8 cellular contexts compared by ENCODE assay signal in genomic region chr20:56393133-56393472, GRCh38. TPM values are rescaled to one million over a fixed set of nuclear protein-coding genes. Genes with fewer than 3 reads are reported as not detected.
DNase-seq lines count a peak whose midpoint lies in the region; ATAC-seq, FAIRE-seq and TF ChIP-seq lines count a peak whose summit lies in the region.

No MANE protein-coding gene starts in this region.

- no peak for DNase-seq in AG09309 (ENCODE audit: low read depth)
- DNase-seq in HL-60 (ENCODE audit: low read depth in 1 of 2, low spot score in 1 of 2): no peak
- DNase-seq in K562 (ENCODE audit: extremely low read depth in 1 of 4, low spot score in 3 of 4): no peak
- DNase-seq in mesenchymal stem cell: peak; percentile 16
- no peak for DNase-seq in activated T-cell treated with anti-CD3 and anti-CD28 coated beads, Interleukin-2, amount 50 U/mL, for 48 hours

- FAIRE-seq in K562 (lab: Jason Lieb, UNC): no peak

- ATAC-seq in K562 (peak; percentile 12; the same call in 1 of the 3 replicates), GM19397 (IDR thresholded peaks at IDR 0.05; ENCODE audit: unreplicated experiment) (no peak), GM18498 (IDR thresholded peaks at IDR 0.05; ENCODE audit: unreplicated experiment) (no peak), HG02840 (IDR thresholded peaks at IDR 0.05; ENCODE audit: low FRiP score, unreplicated experiment) (no peak)

- H3K9ac ChIP-seq in K562 (ENCODE audit: insufficient read depth in 1 of 2, low read depth in 2 of 2, low read length in 2 of 2): peak overlapping the region in 1 of 2 experiments; percentile 99; a peak in 3 of 4 replicates
- peak overlapping the region; percentile 97 for H3K9ac ChIP-seq in mesenchymal stem cell (ENCODE audit: low read length)

- CTCF ChIA-PET in K562 (lab: Yijun Ruan, JAX; ENCODE audit: low intra/inter-chr PET ratio): no interaction called here

- H3K4ac ChIP-seq in mesenchymal stem cell (ENCODE audit: low read depth in 1 of 2, low read length in 2 of 2): no peak overlapping the region

- no peak overlapping the region for H2BK12ac ChIP-seq in mesenchymal stem cell (ENCODE audit: low read length in 2 of 2)

- H4K20me1 ChIP-seq in K562 (replicated peaks; ENCODE audit: control insufficient read depth, insufficient read depth, low read length): no peaks in the 10 kb centered on the region

- H3K79me2 ChIP-seq in K562 (ENCODE audit: control insufficient read depth, insufficient read depth, low read length): peaks cover 91% of the 10 kb centered on the region

- in situ Hi-C loops in K562 (cut with MboI): no loop called here

- peaks cover 3% of the 10 kb centered on the region for H3K9me1 ChIP-seq in K562 (ENCODE audit: control insufficient read depth, insufficient read depth, low read length)

- H3K14ac ChIP-seq in mesenchymal stem cell (ENCODE audit: low read length in 2 of 2): no peak overlapping the region

- no peak for TF ChIP-seq POLR2A in K562 (conservative IDR thresholded peaks at IDR 0.05)

- TF ChIP-seq RAD21 in K562 (CRISPR knock-in tag; conservative IDR thresholded peaks at IDR 0.05 in 1 of 2, IDR thresholded peaks at IDR 0.05 in 1 of 2): no peak

- no TSS peak for BruUV-seq in K562 (replicated peaks; lab: Mats Ljungman, UMichigan)

- H3K27me3 ChIP-seq in HL-60 (ENCODE audit: insufficient read depth, poor library complexity, severe bottlenecking) (no peaks in the 10 kb centered on the region), K562 (ENCODE audit: control insufficient read depth in 2 of 2, insufficient read depth in 2 of 2, low read length in 2 of 2) (no peaks in the 10 kb centered on the region), mesenchymal stem cell (ENCODE audit: control insufficient read depth in 1 of 2, insufficient read depth in 1 of 2, low read length in 2 of 2) (no peaks in the 10 kb centered on the region)

- H2BK120ac ChIP-seq in mesenchymal stem cell (ENCODE audit: low read depth, low read length): no peak overlapping the region

- peaks cover 28% of the 10 kb centered on the region for H3K79me1 ChIP-seq in mesenchymal stem cell (replicated peaks; ENCODE audit: low read length, poor library complexity, severe bottlenecking)

- WGBS in K562 (ENCODE audit: insufficient coverage, low coverage, missing lambda C conversion rate): 0% methylated on average over 6 of the region's 6 CpGs
- WGBS in mesenchymal stem cell: 31% methylated on average over 5 of the region's 6 CpGs

- POLR2A ChIA-PET in K562 (lab: Yijun Ruan, JAX): interaction anchor here (0.6 to 3.0 kb wide), 8 partner anchors 13 to 956 kb away, joined by 3 to 35 read pairs (median 4); partner anchors contain the start of gene CASS4

- TF ChIP-seq CTCF in AG09309 (IDR thresholded peaks at IDR 0.05; ENCODE audit: control insufficient read depth, insufficient read depth, low read depth, low read length, missing control alignments) (no peak), HL-60 (IDR thresholded peaks at IDR 0.05; ENCODE audit: insufficient read depth, low read length) (no peak), K562 (IDR thresholded peaks at IDR 0.05 in 2 of 3, conservative IDR thresholded peaks at IDR 0.05 in 1 of 3; ENCODE audit: insufficient read depth in 2 of 3, low read depth in 1 of 3, low read length in 3 of 3) (no peak)

- H2AFZ ChIP-seq in K562 (ENCODE audit: low read depth, low read length) (peak overlapping the region; percentile 85; the same call in 1 of the 2 replicates), mesenchymal stem cell (ENCODE audit: low read depth, low read length) (no peak overlapping the region)

- intact Hi-C loops in K562 (cut with micrococcal nuclease): no loop called here

- H3K9me3 ChIP-seq in K562 (replicated peaks; ENCODE audit: control insufficient read depth, insufficient read depth, low read depth, low read length): no peaks in the 10 kb centered on the region
- no peaks in the 10 kb centered on the region for H3K9me3 ChIP-seq in mesenchymal stem cell (ENCODE audit: control insufficient read depth, low read length)

- H3K23ac ChIP-seq in mesenchymal stem cell (ENCODE audit: low read length in 2 of 2): no peak overlapping the region

- H3K36me3 ChIP-seq in K562 (ENCODE audit: control insufficient read depth, insufficient read depth, low read length): peaks cover 74% of the 10 kb centered on the region
- peaks cover 21 to 39% of the 10 kb centered on the region in 2 experiments for H3K36me3 ChIP-seq in mesenchymal stem cell (ENCODE audit: control insufficient read depth in 1 of 2, insufficient read depth in 2 of 2, low read depth in 1 of 2, low read length in 2 of 2)

- H3K4me2 ChIP-seq in K562 (ENCODE audit: insufficient read depth, low read length) (peak overlapping the region; percentile 99), mesenchymal stem cell (ENCODE audit: low read length, poor library complexity, severe bottlenecking) (peak overlapping the region; percentile 63)

- H2AK5ac ChIP-seq in mesenchymal stem cell (ENCODE audit: low read length, severe bottlenecking): no peak overlapping the region

- no peak overlapping the region for H2BK15ac ChIP-seq in mesenchymal stem cell (ENCODE audit: low read depth, poor library complexity, severe bottlenecking)

- no peak for TF ChIP-seq EP300 in K562 (IDR thresholded peaks at IDR 0.05; ENCODE audit: low read length)

- H4K91ac ChIP-seq in mesenchymal stem cell (ENCODE audit: low read length): no peak overlapping the region

- peak overlapping the region; percentile 89 for H3K4me3 ChIP-seq in AG09309 (ENCODE audit: control insufficient read depth, low read depth, low read length)
- peak overlapping the region; percentile 90 for H3K4me3 ChIP-seq in HL-60 (replicated peaks; ENCODE audit: insufficient read depth, low read length)
- peak overlapping the region; percentile 92 for H3K4me3 ChIP-seq in K562
- H3K4me3 ChIP-seq in mesenchymal stem cell (ENCODE audit: insufficient read depth in 1 of 2, low read depth in 1 of 2, low read length in 2 of 2): peak overlapping the region in 1 of 2 experiments; percentile 96

- no peak overlapping the region for H4K8ac ChIP-seq in mesenchymal stem cell (ENCODE audit: low read length)

- H3K4me1 ChIP-seq in K562 (replicated peaks in 1 of 2; ENCODE audit: control insufficient read depth in 2 of 2, insufficient read depth in 2 of 2, low read length in 2 of 2) (peaks cover 4 to 12% of the 10 kb centered on the region in 2 experiments; a peak in 3 of 5 replicates), mesenchymal stem cell (ENCODE audit: control insufficient read depth, insufficient read depth, low read depth, low read length) (peaks cover 3% of the 10 kb centered on the region)

- no peak overlapping the region for H2BK5ac ChIP-seq in mesenchymal stem cell (ENCODE audit: low read depth, low read length, poor library complexity, severe bottlenecking)

- H3K27ac ChIP-seq in HL-60 (replicated peaks) (peak overlapping the region; percentile 93), K562 (ENCODE audit: extremely low read depth, low read depth, low read length) (peak overlapping the region; percentile 99), mesenchymal stem cell (ENCODE audit: low read length, poor library complexity, severe bottlenecking) (no peak overlapping the region)

- H3K18ac ChIP-seq in mesenchymal stem cell (ENCODE audit: low read depth in 1 of 2, low read length in 2 of 2): no peak overlapping the region

RNA-seq across cellular contexts. Expression of gene CSTF1, which starts 0.7 kb away (rescaled TPM):
- 81.3 and 104 TPM in 2 replicates for total RNA-seq in K562 (2011; cell fraction: chromatin; rRNA removed; ENCODE audit: low replicate concordance)
- total RNA-seq in K562 (2011; cell fraction: nucleolus; rRNA removed): 51.9 and 54.7 TPM in 2 replicates
- total RNA-seq in K562 (2011; cell fraction: nucleoplasm; rRNA removed): 67.5 and 68.8 TPM in 2 replicates
- total RNA-seq in K562 (2014; rRNA removed): 30.8 and 36.3 TPM in 2 replicates
- total RNA-seq in K562 (2014; rRNA removed; fragmentation: Illumina TruSeq; extraction: Trizol): 53.4 and 55.2 TPM in 2 replicates
- total RNA-seq in K562 (2015; rRNA removed; fragmentation: Illumina TruSeq; extraction: Trizol): 43.7 and 45.6 TPM in 2 replicates
- total RNA-seq in K562 (2021): 44.4 and 48.9 TPM in 2 replicates
- polyA plus RNA-seq in K562 (2011; rRNA removed): 76.6 and 92.5 TPM in 2 replicates
- polyA plus RNA-seq in K562 (2011; cell fraction: cytosol; rRNA removed): 77.7 and 92.2 TPM in 2 replicates
- 81.7 and 87.2 TPM in 2 replicates for polyA plus RNA-seq in K562 (2011; cell fraction: nucleus; rRNA removed)
- polyA plus RNA-seq in K562 (2012): 31.3 and 43.1 TPM in 2 replicates
- 48.1 and 56.6 TPM in 2 replicates for polyA plus RNA-seq in K562 (2014; fragmentation: Illumina TruSeq; extraction: Trizol)
- 100 to 1,000 TPM in 1 of 2 experiments, 10 to 100 TPM in 1; 74.1 to 110 TPM for polyA plus RNA-seq in K562 (2014; fragmentation: Nextera tagmentation; extraction: Ambion mirVana)
- 33.5 and 40.7 TPM in 2 replicates for polyA plus RNA-seq in K562 (2014; rRNA removed)
- 157 and 159 TPM in 2 replicates for polyA minus RNA-seq in K562 (2011; rRNA and poly(A)+ RNA removed)
- polyA minus RNA-seq in K562 (2011; cell fraction: cytosol; rRNA and poly(A)+ RNA removed): 48.8 and 68.1 TPM in 2 replicates
- 30.7 and 57.5 TPM in 2 replicates for polyA minus RNA-seq in K562 (2011; cell fraction: nucleus; rRNA and poly(A)+ RNA removed)
- 22.0 TPM for polyA plus RNA-seq in mesenchymal stem cell (2013, experiment 1 of 2)
- 21.8 TPM for polyA plus RNA-seq in mesenchymal stem cell (2013, experiment 2 of 2)

RNA-seq across cellular contexts. Expression of gene AURKA, which starts 1.1 kb away (rescaled TPM):
- 35.2 and 46.4 TPM in 2 replicates for total RNA-seq in K562 (2011; cell fraction: chromatin; rRNA removed; ENCODE audit: low replicate concordance)
- 29.4 and 33.6 TPM in 2 replicates for total RNA-seq in K562 (2011; cell fraction: nucleolus; rRNA removed)
- 34.9 and 36.8 TPM in 2 replicates for total RNA-seq in K562 (2011; cell fraction: nucleoplasm; rRNA removed)
- 72.7 and 78.4 TPM in 2 replicates for total RNA-seq in K562 (2014; rRNA removed)
- total RNA-seq in K562 (2014; rRNA removed; fragmentation: Illumina TruSeq; extraction: Trizol): 113 and 126 TPM in 2 replicates
- 102 and 105 TPM in 2 replicates for total RNA-seq in K562 (2015; rRNA removed; fragmentation: Illumina TruSeq; extraction: Trizol)
- 97.4 and 101 TPM in 2 replicates for total RNA-seq in K562 (2021)
- polyA plus RNA-seq in K562 (2011; rRNA removed): 112 and 148 TPM in 2 replicates
- polyA plus RNA-seq in K562 (2011; cell fraction: cytosol; rRNA removed): 82.8 and 98.1 TPM in 2 replicates
- 52.9 and 65.0 TPM in 2 replicates for polyA plus RNA-seq in K562 (2011; cell fraction: nucleus; rRNA removed)
- polyA plus RNA-seq in K562 (2012): 70.5 and 75.3 TPM in 2 replicates
- polyA plus RNA-seq in K562 (2014; fragmentation: Illumina TruSeq; extraction: Trizol): 128 and 162 TPM in 2 replicates
- polyA plus RNA-seq in K562 (2014; fragmentation: Nextera tagmentation; extraction: Ambion mirVana): 100 to 1,000 TPM; 130 to 153 TPM
- 105 and 106 TPM in 2 replicates for polyA plus RNA-seq in K562 (2014; rRNA removed)
- polyA minus RNA-seq in K562 (2011; rRNA and poly(A)+ RNA removed): 99.4 and 104 TPM in 2 replicates
- 43.0 and 57.1 TPM in 2 replicates for polyA minus RNA-seq in K562 (2011; cell fraction: cytosol; rRNA and poly(A)+ RNA removed)
- polyA minus RNA-seq in K562 (2011; cell fraction: nucleus; rRNA and poly(A)+ RNA removed): 16.3 and 31.1 TPM in 2 replicates
- 13.9 TPM for polyA plus RNA-seq in mesenchymal stem cell (2013, experiment 1 of 2)
- 13.9 TPM for polyA plus RNA-seq in mesenchymal stem cell (2013, experiment 2 of 2)

RNA-seq across cellular contexts. Expression of gene CASS4, which starts 19.0 kb away (rescaled TPM):
- total RNA-seq in K562 (2011; cell fraction: chromatin; rRNA removed; ENCODE audit: low replicate concordance): 63.3 and 67.4 TPM in 2 replicates
- 45.1 and 50.9 TPM in 2 replicates for total RNA-seq in K562 (2011; cell fraction: nucleolus; rRNA removed)
- total RNA-seq in K562 (2011; cell fraction: nucleoplasm; rRNA removed): 43.0 and 48.2 TPM in 2 replicates
- total RNA-seq in K562 (2014; rRNA removed) (26.7 and 27.1 TPM in 2 replicates), K562 (2014; rRNA removed; fragmentation: Illumina TruSeq; extraction: Trizol) (23.4 and 29.3 TPM in 2 replicates), K562 (2015; rRNA removed; fragmentation: Illumina TruSeq; extraction: Trizol) (25.3 and 25.6 TPM in 2 replicates), K562 (2021) (27.8 and 36.8 TPM in 2 replicates)
- polyA plus RNA-seq in K562 (2011; rRNA removed) (53.2 and 53.8 TPM in 2 replicates), K562 (2014; fragmentation: Illumina TruSeq; extraction: Trizol) (35.3 and 41.6 TPM in 2 replicates), K562 (2014; fragmentation: Nextera tagmentation; extraction: Ambion mirVana) (1 to 10 TPM; 8.1 to 8.8 TPM), K562 (2014; rRNA removed) (21.7 and 30.0 TPM in 2 replicates)
- polyA plus RNA-seq in K562 (2011; cell fraction: cytosol; rRNA removed): 52.4 and 52.9 TPM in 2 replicates
- polyA plus RNA-seq in K562 (2011; cell fraction: nucleus; rRNA removed): 28.9 and 33.6 TPM in 2 replicates
- 18.6 and 19.4 TPM in 2 replicates for polyA plus RNA-seq in K562 (2012)
- 56.7 and 57.5 TPM in 2 replicates for polyA minus RNA-seq in K562 (2011; rRNA and poly(A)+ RNA removed)
- 39.3 and 40.1 TPM in 2 replicates for polyA minus RNA-seq in K562 (2011; cell fraction: cytosol; rRNA and poly(A)+ RNA removed)
- 26.0 and 37.0 TPM in 2 replicates for polyA minus RNA-seq in K562 (2011; cell fraction: nucleus; rRNA and poly(A)+ RNA removed)
- polyA plus RNA-seq in mesenchymal stem cell (2013, experiment 1 of 2): 0.14 TPM
- 0.19 TPM for polyA plus RNA-seq in mesenchymal stem cell (2013, experiment 2 of 2)

RNA-seq across cellular contexts. Expression of gene FAM210B, which starts 34.3 kb away (rescaled TPM):
- total RNA-seq in K562 (2011; cell fraction: chromatin; rRNA removed; ENCODE audit: low replicate concordance): 34.2 and 45.4 TPM in 2 replicates
- total RNA-seq in K562 (2011; cell fraction: nucleolus; rRNA removed): 42.5 and 44.3 TPM in 2 replicates
- 54.1 and 75.7 TPM in 2 replicates for total RNA-seq in K562 (2011; cell fraction: nucleoplasm; rRNA removed)
- total RNA-seq in K562 (2014; rRNA removed) (42.1 and 45.8 TPM in 2 replicates), K562 (2014; rRNA removed; fragmentation: Illumina TruSeq; extraction: Trizol) (58.1 and 61.2 TPM in 2 replicates), K562 (2015; rRNA removed; fragmentation: Illumina TruSeq; extraction: Trizol) (37.5 and 39.0 TPM in 2 replicates), K562 (2021) (47.6 and 53.9 TPM in 2 replicates)
- polyA plus RNA-seq in K562 (2011; rRNA removed) (69.9 and 87.3 TPM in 2 replicates), K562 (2014; fragmentation: Illumina TruSeq; extraction: Trizol) (69.3 and 83.3 TPM in 2 replicates), K562 (2014; fragmentation: Nextera tagmentation; extraction: Ambion mirVana) (10 to 100 TPM; 12.1 to 21.4 TPM), K562 (2014; rRNA removed) (56.0 and 60.7 TPM in 2 replicates)
- polyA plus RNA-seq in K562 (2011; cell fraction: cytosol; rRNA removed): 37.8 and 50.3 TPM in 2 replicates
- 22.8 and 26.7 TPM in 2 replicates for polyA plus RNA-seq in K562 (2011; cell fraction: nucleus; rRNA removed)
- 44.3 and 72.0 TPM in 2 replicates for polyA plus RNA-seq in K562 (2012)
- 46.0 and 53.8 TPM in 2 replicates for polyA minus RNA-seq in K562 (2011; rRNA and poly(A)+ RNA removed)
- polyA minus RNA-seq in K562 (2011; cell fraction: cytosol; rRNA and poly(A)+ RNA removed): 20.9 and 25.4 TPM in 2 replicates
- polyA minus RNA-seq in K562 (2011; cell fraction: nucleus; rRNA and poly(A)+ RNA removed): 19.5 and 23.7 TPM in 2 replicates
- polyA plus RNA-seq in mesenchymal stem cell (2013, experiment 1 of 2): 30.8 TPM
- polyA plus RNA-seq in mesenchymal stem cell (2013, experiment 2 of 2): 31.8 TPM
